In genomic region chr3:66465587-66465986, GRCh38 we compare ENCODE assay signal across 23 cellular contexts. TPM values are rescaled to one million over a fixed set of nuclear protein-coding genes. Genes with fewer than 3 reads are reported as not detected.
DNase-seq lines count a peak whose midpoint lies in the region; ATAC-seq and TF ChIP-seq lines count a peak whose summit lies in the region.
"Had no signal": no experiment of that assay in that cellular context is flagged by ENCODE, and none has a peak within 500 bp of the region (broad histone marks: within the 10 kb centered on the region; RNA-seq: fewer than 3 reads in every experiment).

No MANE protein-coding gene starts in this region.

- no TSS peak for BruUV-seq in IMR-90 (replicated peaks; lab: Mats Ljungman, UMichigan)

- H3K36me3 ChIP-seq in IMR-90 (ENCODE audit: control insufficient read depth, insufficient read depth, low read length) (peaks cover 4% of the 10 kb centered on the region; the same call in 1 of the 2 replicates), neutrophil (no peaks in the 10 kb centered on the region)

- intact Hi-C loops in IMR-90 (cut with micrococcal nuclease) = no loop called here
- intact Hi-C loops in activated T-helper 1 cell treated with anti-CD3 and anti-CD28 coated beads, Interleukin-12 subunit alpha, Interleukin-12 subunit beta, Interleukin-2, Interleukin-4 antibody, amounts not matched to agents 30 ng/mL and 10 ng/mL and 1 ng/mL, durations not matched to agents 14 hours and 24 hours and 36 hours (cut with micrococcal nuclease) = loop anchor here (5.0 to 10.0 kb wide), 2 partner anchors 43 to 1189 kb away; partner anchors contain the start of gene SUCLG2

- H3K9me3 Mint-ChIP-seq in activated T-helper 1 cell treated with anti-CD3 and anti-CD28 coated beads, Interleukin-12 subunit alpha, Interleukin-12 subunit beta, Interleukin-2, Interleukin-4 antibody, amounts not matched to agents 30 ng/mL and 10 ng/mL and 1 ng/mL, durations not matched to agents 14 hours and 24 hours and 36 hours = no peaks in the 10 kb centered on the region

- H3K4me3 Mint-ChIP-seq in activated T-helper 1 cell treated with anti-CD3 and anti-CD28 coated beads, Interleukin-12 subunit alpha, Interleukin-12 subunit beta, Interleukin-2, Interleukin-4 antibody, amounts not matched to agents 30 ng/mL and 10 ng/mL and 1 ng/mL, durations not matched to agents 14 hours and 24 hours and 36 hours = no peak overlapping the region

- no peak overlapping the region for H3K4ac ChIP-seq in IMR-90 (ENCODE audit: low read depth, low read length)

- H3K4me3 ChIP-seq in IMR-90 (ENCODE audit: insufficient read depth, low read depth, low read length) = no peak overlapping the region
- no peak overlapping the region for H3K4me3 ChIP-seq in neutrophil (ENCODE audit: low read depth in 1 of 2, low read length in 1 of 2)
- H3K4me3 ChIP-seq: K562, Peyer's patch had no signal

- no peak for TF ChIP-seq RAD21 in IMR-90 (IDR thresholded peaks at IDR 0.05; ENCODE audit: low read length)

- H3K4me1 ChIP-seq in IMR-90 (ENCODE audit: control insufficient read depth, insufficient read depth, low read length) = peaks cover 17% of the 10 kb centered on the region
- peaks cover 42 to 53% of the 10 kb centered on the region in 2 experiments for H3K4me1 ChIP-seq in neutrophil (ENCODE audit: control insufficient read depth in 1 of 2, insufficient read depth in 1 of 2, low read depth in 1 of 2, low read length in 1 of 2)

- CTCF ChIA-PET in IMR-90 (lab: Yijun Ruan, JAX) = no interaction called here

- peaks cover 5% of the 10 kb centered on the region for H3K9me1 ChIP-seq in IMR-90 (ENCODE audit: insufficient read depth, low read length)

- H4K20me1 ChIP-seq in IMR-90 (ENCODE audit: insufficient read depth, low read length) = peaks cover 14% of the 10 kb centered on the region; the same call in 1 of the 2 replicates

- no peak overlapping the region for H2AFZ ChIP-seq in IMR-90 (replicated peaks; ENCODE audit: low read length, poor library complexity)

- ATAC-seq in IMR-90 (ENCODE audit: low read depth) = no peak
- ATAC-seq: K562, SK-N-SH treated with all-trans-retinoic acid at 6 μM for 48 hours had no signal

- no peak overlapping the region for H2BK5ac ChIP-seq in IMR-90 (ENCODE audit: low read depth, low read length, poor library complexity, severe bottlenecking)

- H3K14ac ChIP-seq in IMR-90 (replicated peaks; ENCODE audit: low read depth, low read length) = no peak overlapping the region

- in situ Hi-C loops in IMR-90 (cut with MboI; ENCODE audit: low sequenced_read_pairs) = no loop called here

- dilution Hi-C loops in IMR-90 (cut with HindIII; ENCODE audit: low sequenced_read_pairs, unreplicated experiment) = no loop called here

- H3K9me3 ChIP-seq in IMR-90 (ENCODE audit: control insufficient read depth, insufficient read depth, low read length) (no peaks in the 10 kb centered on the region), neutrophil (no peaks in the 10 kb centered on the region)
- H3K9me3 ChIP-seq: Peyer's patch had no signal

- no peak for TF ChIP-seq CTCF in IMR-90 (conservative IDR thresholded peaks at IDR 0.05; ENCODE audit: low read depth, low read length)
- TF ChIP-seq CTCF in neutrophil (IDR thresholded peaks at IDR 0.05) = no peak

- no peak overlapping the region for H3K18ac ChIP-seq in IMR-90 (ENCODE audit: low read depth, low read length)

- H3K36me3 Mint-ChIP-seq in activated T-helper 1 cell treated with anti-CD3 and anti-CD28 coated beads, Interleukin-12 subunit alpha, Interleukin-12 subunit beta, Interleukin-2, Interleukin-4 antibody, amounts not matched to agents 30 ng/mL and 10 ng/mL and 1 ng/mL, durations not matched to agents 14 hours and 24 hours and 36 hours (ENCODE audit: low read depth) = peaks cover 36% of the 10 kb centered on the region

- peak; percentile 38 for DNase-seq in NOMO-1 treated with DMSO at 0.1 percent for 48 hours (lab: John Stamatoyannopoulos, UW; ENCODE audit: unreplicated experiment)
- no peak for DNase-seq in NOMO-1 treated with dmso at 0.1 percent for 144 hours (lab: John Stamatoyannopoulos, UW; ENCODE audit: unreplicated experiment)
- no peak for DNase-seq in IMR-90
- no peak for DNase-seq in activated T-helper 1 cell treated with anti-CD3 and anti-CD28 coated beads, Interleukin-12 subunit alpha, Interleukin-12 subunit beta, Interleukin-2, Interleukin-4 antibody, amounts not matched to agents 30 ng/mL and 10 ng/mL and 1 ng/mL, durations not matched to agents 14 hours and 24 hours and 36 hours (ENCODE audit: low spot score)
- DNase-seq in amniotic stem cell (lab: John Stamatoyannopoulos, UW) = no peak
- no peak for DNase-seq in COLO829 (ENCODE audit: low spot score)
- DNase-seq in NCI-H1048 (lab: John Stamatoyannopoulos, UW) = no peak
- DNase-seq: ACHN; C1 segment of cervical spinal cord; H7; MM.1S; NCI-H1092 treated with DMSO at 0.1 percent for 48 hours; NCI-H146; NCI-H2029; NCI-H226; NCI-H510A treated with DMSO at 0.1 percent for 48 hours; NCI-H748 treated with DMSO at 0.1 percent for 48 hours; NK-92 treated with Interleukin-12 subunit alpha and Interleukin-12 subunit beta, amount 100 ng/mL, for 24 hours; Peyer's patch had no signal

- peak overlapping the region; percentile 13 for H3K27ac Mint-ChIP-seq in activated T-helper 1 cell treated with anti-CD3 and anti-CD28 coated beads, Interleukin-12 subunit alpha, Interleukin-12 subunit beta, Interleukin-2, Interleukin-4 antibody, amounts not matched to agents 30 ng/mL and 10 ng/mL and 1 ng/mL, durations not matched to agents 14 hours and 24 hours and 36 hours

- no peak overlapping the region for H2BK15ac ChIP-seq in IMR-90 (ENCODE audit: low read depth, low read length)

- H4K91ac ChIP-seq in IMR-90 (ENCODE audit: insufficient read depth, low read depth, low read length) = no peak overlapping the region

- H3K27me3 ChIP-seq in IMR-90 (ENCODE audit: control insufficient read depth, insufficient read depth, low read length) = no peaks in the 10 kb centered on the region
- H3K27me3 ChIP-seq in neutrophil = no peaks in the 10 kb centered on the region
- H3K27me3 ChIP-seq: Peyer's patch had no signal

- H3K79me1 ChIP-seq in IMR-90 (ENCODE audit: low read depth in 1 of 2, low read length in 2 of 2) = peaks cover 51 to 64% of the 10 kb centered on the region in 2 experiments

- peaks cover 75% of the 10 kb centered on the region for H3K4me1 Mint-ChIP-seq in activated T-helper 1 cell treated with anti-CD3 and anti-CD28 coated beads, Interleukin-12 subunit alpha, Interleukin-12 subunit beta, Interleukin-2, Interleukin-4 antibody, amounts not matched to agents 30 ng/mL and 10 ng/mL and 1 ng/mL, durations not matched to agents 14 hours and 24 hours and 36 hours (ENCODE audit: low read depth)

- no peak overlapping the region for H3K9ac ChIP-seq in IMR-90 (ENCODE audit: low read depth, low read length)

- H2BK120ac ChIP-seq in IMR-90 (ENCODE audit: low read depth, low read length) = no peak overlapping the region

- TF ChIP-seq POLR2A in IMR-90 (IDR thresholded peaks at IDR 0.05; ENCODE audit: low read depth, low read length) = no peak

- no peak overlapping the region for H2BK20ac ChIP-seq in IMR-90 (ENCODE audit: low read depth, low read length)

- H2AK9ac ChIP-seq in IMR-90 (replicated peaks; ENCODE audit: low read depth, low read length, poor library complexity) = no peak overlapping the region

- H3K4me2 ChIP-seq in IMR-90 (ENCODE audit: low read depth, low read length) = no peak overlapping the region

- no peak overlapping the region for H3K23ac ChIP-seq in IMR-90 (ENCODE audit: low read depth, low read length)

- no peak overlapping the region for H3K56ac ChIP-seq in IMR-90 (ENCODE audit: extremely low read depth, insufficient read depth, low read length)

- H2AK5ac ChIP-seq in IMR-90 (ENCODE audit: low read depth, low read length) = no peak overlapping the region

- POLR2A ChIA-PET in IMR-90 (lab: Charles Lee; ENCODE audit: unreplicated experiment) = no interaction called here

- H4K5ac ChIP-seq in IMR-90 (ENCODE audit: low read depth, low read length) = no peak overlapping the region

- 94% methylated on average over 2 of the region's 4 CpGs; no CpG with 5 or more reads in 1 of the 2 experiments for WGBS in IMR-90 (ENCODE audit: extremely low coverage in 2 of 2, insufficient read length in 1 of 2), 2 experiments

- H4K8ac ChIP-seq in IMR-90 (ENCODE audit: low read depth in 2 of 2, low read length in 2 of 2) = no peak overlapping the region

- H3K27me3 Mint-ChIP-seq in activated T-helper 1 cell treated with anti-CD3 and anti-CD28 coated beads, Interleukin-12 subunit alpha, Interleukin-12 subunit beta, Interleukin-2, Interleukin-4 antibody, amounts not matched to agents 30 ng/mL and 10 ng/mL and 1 ng/mL, durations not matched to agents 14 hours and 24 hours and 36 hours (ENCODE audit: insufficient read depth) = no peaks in the 10 kb centered on the region

- H3K27ac ChIP-seq in IMR-90 (ENCODE audit: insufficient read depth, low read length) (no peak overlapping the region), neutrophil (peak overlapping the region; percentile 71)
- H3K27ac ChIP-seq: 22Rv1, Peyer's patch had no signal

TF ChIP-seq in IMR-90, 13 proteins besides CTCF, POLR2A, EP300 and RAD21:
- TF ChIP-seq CEBPB (IDR thresholded peaks at IDR 0.05; ENCODE audit: low read depth, low read length) (peak; percentile 47), FOS (IDR thresholded peaks at IDR 0.05; ENCODE audit: low read depth, low read length) (no peak), RFX5 (IDR thresholded peaks at IDR 0.05; ENCODE audit: low read depth, low read length) (no peak)

RNA-seq across cellular contexts. Expression of gene LRIG1, which starts 35.2 kb away (rescaled TPM):
- total RNA-seq in IMR-90 (2012; rRNA removed) = 69.2 and 87.8 TPM in 2 replicates
- polyA plus RNA-seq in IMR-90 (2012; rRNA removed) = 55.9 and 62.8 TPM in 2 replicates
- polyA plus RNA-seq in IMR-90 (2012; cell fraction: cytosol; rRNA removed) = 35.1 and 74.2 TPM in 2 replicates
- polyA plus RNA-seq in IMR-90 (2012; cell fraction: nucleus; rRNA removed; ENCODE audit: low replicate concordance) = 87.7 and 98.9 TPM in 2 replicates
- total RNA-seq in activated T-helper 1 cell treated with anti-CD3 and anti-CD28 coated beads, Interleukin-12 subunit alpha, Interleukin-12 subunit beta, Interleukin-2, Interleukin-4 antibody, amounts not matched to agents 30 ng/mL and 10 ng/mL and 1 ng/mL, durations not matched to agents 14 hours and 24 hours and 36 hours = 57.4 and 59.5 TPM in 2 replicates
